8 cellular contexts compared by ENCODE assay signal in the genomic region with DNA sequence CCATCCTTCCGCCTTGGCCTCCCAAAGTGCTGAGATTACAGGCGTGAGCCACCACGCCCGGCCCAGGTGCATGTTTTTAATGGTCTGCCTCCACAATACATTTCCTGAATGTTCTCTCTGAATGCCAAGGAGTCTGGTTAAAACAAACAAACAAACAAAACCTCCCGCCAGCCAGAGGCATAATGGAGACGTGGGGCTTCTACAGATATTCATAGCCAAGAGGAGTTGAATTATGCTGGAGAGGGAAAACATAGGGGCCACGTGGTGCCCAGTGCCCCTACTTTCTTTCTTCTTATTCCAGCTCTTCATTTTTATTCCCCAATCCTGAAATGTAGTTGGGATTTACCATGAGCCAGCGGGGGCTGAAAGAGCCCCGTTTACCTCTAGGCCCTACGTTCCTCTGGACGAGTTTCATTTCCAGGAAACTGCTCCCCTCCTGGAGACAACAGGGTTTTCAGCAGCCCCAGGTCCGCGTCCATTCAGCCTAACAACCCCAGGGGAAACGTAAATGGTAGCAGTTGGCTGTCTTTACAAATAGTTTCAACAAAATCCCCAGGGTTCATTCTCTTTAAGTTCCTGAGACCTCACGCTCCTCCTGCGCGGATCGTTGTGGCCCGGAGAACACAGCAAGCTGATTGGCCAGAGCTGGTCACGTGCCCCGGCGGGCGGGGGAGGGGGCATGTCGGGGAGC.
A peak's percentile ranks its signal among the peaks of the same experiment; 100 is the strongest.
DNase-seq lines count a peak whose midpoint lies in the region; ATAC-seq, FAIRE-seq and TF ChIP-seq lines count a peak whose summit lies in the region.

No MANE protein-coding gene starts in this region.

- peaks cover 17% of the 10 kb centered on the region for H3K27me3 ChIP-seq in left ventricle myocardium inferior (ENCODE audit: low read depth)
- H3K27me3 ChIP-seq in prostate gland (replicated peaks; ENCODE audit: insufficient read depth) = no peaks in the 10 kb centered on the region

- H3K9me3 Mint-ChIP-seq in activated naive CD8-positive, alpha-beta T cell treated with anti-CD3 and anti-CD28 coated beads for 36 hours = no peaks in the 10 kb centered on the region

- H3K9me3 ChIP-seq in left ventricle myocardium inferior (replicated peaks) (no peaks in the 10 kb centered on the region), prostate gland (no peaks in the 10 kb centered on the region)

- ATAC-seq in HG03342 (IDR thresholded peaks at IDR 0.05; ENCODE audit: unreplicated experiment) = no peak

- intact Hi-C loops in left ventricle myocardium inferior (cut with micrococcal nuclease) (no loop called here), prostate gland (cut with DNase I) (no loop called here)

- H3K4me3 ChIP-seq in left ventricle myocardium inferior (peak overlapping the region; percentile 64), prostate gland (peak overlapping the region; percentile 21 to 31)

- H3K27me3 Mint-ChIP-seq in activated naive CD8-positive, alpha-beta T cell treated with anti-CD3 and anti-CD28 coated beads for 36 hours = peaks cover 43% of the 10 kb centered on the region

- H3K4me1 ChIP-seq in left ventricle myocardium inferior (peaks cover 7% of the 10 kb centered on the region), prostate gland (replicated peaks) (no peaks in the 10 kb centered on the region)

- 43% methylated on average over 24 of the region's 24 CpGs for WGBS in prostate gland

- H3K36me3 Mint-ChIP-seq in activated naive CD8-positive, alpha-beta T cell treated with anti-CD3 and anti-CD28 coated beads for 36 hours = no peaks in the 10 kb centered on the region

- H3K36me3 ChIP-seq in left ventricle myocardium inferior = no peaks in the 10 kb centered on the region
- H3K36me3 ChIP-seq in prostate gland = no peaks in the 10 kb centered on the region

- FAIRE-seq in D721Med (lab: Jason Lieb, UNC) = no peak

- TF ChIP-seq POLR2A in prostate gland (IDR thresholded peaks at IDR 0.05) = no peak

- DNase-seq in stimulated activated CD4-positive, alpha-beta T cell treated with anti-CD3 and anti-CD28 coated beads, Interleukin-12 subunit alpha, Interleukin-12 subunit beta, amount 100 ng/mL, for 4 hours = peak; percentile 2
- DNase-seq in stimulated activated CD4-positive, alpha-beta T cell treated with anti-CD3 and anti-CD28 coated beads, Interleukin-4, amount 100 ng/mL, for 24 hours = no peak
- peak; percentile 14 for DNase-seq in activated naive CD8-positive, alpha-beta T cell treated with anti-CD3 and anti-CD28 coated beads for 36 hours
- DNase-seq in left ventricle myocardium inferior (peak; percentile 68), prostate gland (ENCODE audit: low spot score) (peak; percentile 12), D721Med (ENCODE audit: insufficient read length, low spot score) (no peak), GM19238 (ENCODE audit: insufficient read length, low spot score) (no peak)

- peak overlapping the region; percentile 21 for H3K27ac ChIP-seq in left ventricle myocardium inferior (replicated peaks)
- no peak overlapping the region for H3K27ac ChIP-seq in prostate gland

- TF ChIP-seq CTCF in left ventricle myocardium inferior (IDR thresholded peaks at IDR 0.05; ENCODE audit: borderline replicate concordance) = no peak
- no peak for TF ChIP-seq CTCF in prostate gland (IDR thresholded peaks at IDR 0.05)
- TF ChIP-seq CTCF in D721Med (IDR thresholded peaks at IDR 0.05; ENCODE audit: insufficient read depth, missing control alignments) = no peak

- peaks cover 3% of the 10 kb centered on the region for H3K4me1 Mint-ChIP-seq in activated naive CD8-positive, alpha-beta T cell treated with anti-CD3 and anti-CD28 coated beads for 36 hours

- no peak overlapping the region for H3K27ac Mint-ChIP-seq in activated naive CD8-positive, alpha-beta T cell treated with anti-CD3 and anti-CD28 coated beads for 36 hours

- no peak overlapping the region for H3K4me3 Mint-ChIP-seq in activated naive CD8-positive, alpha-beta T cell treated with anti-CD3 and anti-CD28 coated beads for 36 hours

Comparison
In these comparisons a context has a peak if more than half of its experiments do, and no peak if none do; other contexts are left out.
1. DNase-seq: peak in stimulated activated CD4-positive, alpha-beta T cell treated with anti-CD3 and anti-CD28 coated beads, Interleukin-12 subunit alpha, Interleukin-12 subunit beta, amount 100 ng/mL, for 4 hours (single experiment), activated naive CD8-positive, alpha-beta T cell treated with anti-CD3 and anti-CD28 coated beads for 36 hours (single experiment), left ventricle myocardium inferior (single experiment) and prostate gland (single experiment); none in stimulated activated CD4-positive, alpha-beta T cell treated with anti-CD3 and anti-CD28 coated beads, Interleukin-4, amount 100 ng/mL, for 24 hours (single experiment), D721Med (single experiment) and GM19238 (single experiment).